ENCODE assay signal across 9 cellular contexts in genomic region chr14:104970231-104971068, GRCh38. TPM values are rescaled to one million over a fixed set of nuclear protein-coding genes. Genes with fewer than 3 reads are reported as not detected.
A peak's percentile ranks its signal among the peaks of the same experiment; 100 is the strongest.
DNase-seq lines count a peak whose midpoint lies in the region; ATAC-seq and TF ChIP-seq lines count a peak whose summit lies in the region.
"Had no signal": no experiment of that assay in that cellular context is flagged by ENCODE, and none has a peak within 500 bp of the region (broad histone marks: within the 10 kb centered on the region; RNA-seq: fewer than 3 reads in every experiment).

No MANE protein-coding gene starts in this region.

- peak overlapping the region; percentile 39 for H3K4me2 ChIP-seq in osteoblast (ENCODE audit: insufficient read depth, low read length)

- H3K4me1 ChIP-seq in Peyer's patch: peaks cover 0 to 88% (median 15%) of the 10 kb centered on the region in 4 donors
- H3K4me1 ChIP-seq in esophagus squamous epithelium: peaks cover 87 to 100% (median 89%) of the 10 kb centered on the region in 3 donors
- H3K4me1 ChIP-seq in osteoblast (ENCODE audit: insufficient read depth, low read length): peaks cover 43% of the 10 kb centered on the region

- H4K20me1 ChIP-seq in osteoblast (ENCODE audit: insufficient read depth, low read length): no peaks in the 10 kb centered on the region

- CTCF ChIA-PET in BJ (lab: Yijun Ruan, JAX): interaction anchor here (1.1 to 1.6 kb wide), 2 partner anchors 54 to 76 kb away, joined by 3 to 5 read pairs; no protein-coding TSS in a partner anchor

- H3K9me3 ChIP-seq in Peyer's patch (no peaks in the 10 kb centered on the region), esophagus squamous epithelium (no peaks in the 10 kb centered on the region), osteoblast (ENCODE audit: low read depth, low read length) (no peaks in the 10 kb centered on the region)

- H3K4me3 ChIP-seq in BJ (ENCODE audit: low read depth, low read length) (peak overlapping the region; percentile 44), Peyer's patch (peak overlapping the region in 2 of 4 donors; percentile 6 to 31), esophagus squamous epithelium (peak overlapping the region; percentile 53 to 76 (median 61)), osteoblast (ENCODE audit: insufficient read depth, low read length) (peak overlapping the region; percentile 39)
- H3K4me3 ChIP-seq: cardiac muscle cell had no signal

- H3K27ac ChIP-seq in Peyer's patch: peak overlapping the region in 3 of 4 donors; percentile 17 to 90 (median 56)
- peak overlapping the region; percentile 93 to 99 (median 98) for H3K27ac ChIP-seq in esophagus squamous epithelium
- H3K27ac ChIP-seq in osteoblast (ENCODE audit: low read depth, low read length): peak overlapping the region; percentile 51
- H3K27ac ChIP-seq: cardiac muscle cell had no signal

- peaks cover 2% of the 10 kb centered on the region for H3K79me2 ChIP-seq in osteoblast (ENCODE audit: insufficient read depth, low read length)

- WGBS in esophagus squamous epithelium, 2 donors: 45% methylated on average over 5 of the region's 19 CpGs; no CpG with 5 or more reads in 1 of the 2 donors

- peak overlapping the region; percentile 62 for H2AFZ ChIP-seq in osteoblast (ENCODE audit: low read length)

- intact Hi-C loops in esophagus squamous epithelium (cut with DNase I): no loop called here

- POLR2A ChIA-PET in BJ (lab: Charles Lee): no interaction called here

- ATAC-seq in HG03460 (IDR thresholded peaks at IDR 0.05; ENCODE audit: unreplicated experiment) (no peak), HG02973 (IDR thresholded peaks at IDR 0.05; ENCODE audit: unreplicated experiment) (no peak)

- DNase-seq in BJ (ENCODE audit: low read depth) (peak; percentile 61), Peyer's patch (peak in 1 of 3 donors; percentile 68), esophagus squamous epithelium (lab: John Stamatoyannopoulos, UW) (peak; percentile 35), osteoblast (ENCODE audit: insufficient read length, low spot score, missing footprints) (peak; percentile 99), KG1 (lab: John Stamatoyannopoulos, UW) (no peak), NCI-H748 treated with DMSO at 0.1 percent for 48 hours (lab: John Stamatoyannopoulos, UW) (no peak)

- H3K36me3 ChIP-seq in BJ (ENCODE audit: control insufficient read depth, insufficient read depth, low read length): no peaks in the 10 kb centered on the region
- H3K36me3 ChIP-seq in Peyer's patch: no peaks in the 10 kb centered on the region
- H3K36me3 ChIP-seq in esophagus squamous epithelium: no peaks in the 10 kb centered on the region
- no peaks in the 10 kb centered on the region for H3K36me3 ChIP-seq in osteoblast (ENCODE audit: insufficient read depth, low read length)
- H3K36me3 ChIP-seq: cardiac muscle cell had no signal

- TF ChIP-seq POLR2A in Peyer's patch (IDR thresholded peaks at IDR 0.05) (no peak), esophagus squamous epithelium (IDR thresholded peaks at IDR 0.05) (peak in 2 of 4 donors; percentile 66 to 71)

- no peaks in the 10 kb centered on the region for H3K27me3 ChIP-seq in BJ (ENCODE audit: control insufficient read depth, insufficient read depth, low read length)
- H3K27me3 ChIP-seq in Peyer's patch: no peaks in the 10 kb centered on the region
- peaks cover 0 to 11% (median 0%) of the 10 kb centered on the region in 4 donors for H3K27me3 ChIP-seq in esophagus squamous epithelium
- H3K27me3 ChIP-seq in osteoblast (ENCODE audit: insufficient read depth, low read length): no peaks in the 10 kb centered on the region
- H3K27me3 ChIP-seq: cardiac muscle cell had no signal

- TF ChIP-seq CTCF in BJ (IDR thresholded peaks at IDR 0.05; ENCODE audit: insufficient read depth, low read depth, low read length) (no peak), Peyer's patch (IDR thresholded peaks at IDR 0.05) (no peak), esophagus squamous epithelium (IDR thresholded peaks at IDR 0.05) (no peak), osteoblast (IDR thresholded peaks at IDR 0.05; ENCODE audit: extremely low read depth, low read depth, low read length) (no peak)

RNA-seq across cellular contexts. Expression of gene AHNAK2, which starts 7.7 kb away (rescaled TPM):
- 6.5 and 6.6 TPM in 2 replicates for polyA plus RNA-seq in BJ (2011; rRNA removed)
- 21.9 and 25.9 TPM in 2 replicates for polyA minus RNA-seq in BJ (2011; rRNA and poly(A)+ RNA removed)
- total RNA-seq in Peyer's patch (10 to 100 TPM in 3 of 4 donors, 1 to 10 TPM in 1; 3.2 to 19.0 (median 10.7) TPM), esophagus squamous epithelium (100 to 1,000 TPM; 147 to 313 (median 172) TPM), osteoblast (30.8 and 31.8 TPM in 2 replicates)

RNA-seq across cellular contexts. Expression of gene CLBA1, which starts 15.1 kb away (rescaled TPM):
- 4.5 and 5.9 TPM in 2 replicates for polyA plus RNA-seq in BJ (2011; rRNA removed)
- polyA minus RNA-seq in BJ (2011; rRNA and poly(A)+ RNA removed): 2.6 and 4.0 TPM in 2 replicates
- 1 to 10 TPM in 2 of 4 donors, under 1 TPM in 1, not detected in 1; 0.88 to 3.8 (median 2.8) TPM for total RNA-seq in Peyer's patch
- 10 to 100 TPM in 1 of 4 donors, 1 to 10 TPM in 3; 5.5 to 19.3 (median 7.3) TPM for total RNA-seq in esophagus squamous epithelium
- 11.5 and 12.3 TPM in 2 replicates for total RNA-seq in osteoblast

RNA-seq across cellular contexts. Expression of gene PLD4, which starts 45.8 kb away (rescaled TPM):
- polyA plus RNA-seq in BJ (2011; rRNA removed): 0.02 and 0.05 TPM in 2 replicates
- polyA minus RNA-seq in BJ (2011; rRNA and poly(A)+ RNA removed): 0.05 and 0.28 TPM in 2 replicates
- total RNA-seq in Peyer's patch (1 to 10 TPM in 2 of 4 donors, not detected in 2; 1.7 to 4.1 TPM), esophagus squamous epithelium (under 1 TPM; 0.18 to 0.95 (median 0.64) TPM), osteoblast (not detected in 2 replicates)

RNA-seq across cellular contexts. Expression of gene CDCA4, which starts 50.4 kb away (rescaled TPM):
- polyA plus RNA-seq in BJ (2011; rRNA removed): 13.3 and 16.6 TPM in 2 replicates
- 8.7 and 10.7 TPM in 2 replicates for polyA minus RNA-seq in BJ (2011; rRNA and poly(A)+ RNA removed)
- total RNA-seq in Peyer's patch (1 to 10 TPM; 3.7 to 9.1 (median 6.6) TPM), esophagus squamous epithelium (10 to 100 TPM; 15.3 to 35.0 (median 23.3) TPM), osteoblast (13.3 and 13.8 TPM in 2 replicates)

Comparison
In these comparisons a context has a peak if more than half of its experiments do, and no peak if none do; other contexts are left out.
1. DNase-seq: peak in BJ (single experiment), esophagus squamous epithelium (single experiment) and osteoblast (single experiment); none in KG1 (single experiment) and NCI-H748 treated with DMSO at 0.1 percent for 48 hours (single experiment).
2. Peak in every context shown above with its lines, with median percentiles within 50 percentile points of each other: H3K27ac ChIP-seq.